ENCODE assay signal across 8 cellular contexts in the genomic region with DNA sequence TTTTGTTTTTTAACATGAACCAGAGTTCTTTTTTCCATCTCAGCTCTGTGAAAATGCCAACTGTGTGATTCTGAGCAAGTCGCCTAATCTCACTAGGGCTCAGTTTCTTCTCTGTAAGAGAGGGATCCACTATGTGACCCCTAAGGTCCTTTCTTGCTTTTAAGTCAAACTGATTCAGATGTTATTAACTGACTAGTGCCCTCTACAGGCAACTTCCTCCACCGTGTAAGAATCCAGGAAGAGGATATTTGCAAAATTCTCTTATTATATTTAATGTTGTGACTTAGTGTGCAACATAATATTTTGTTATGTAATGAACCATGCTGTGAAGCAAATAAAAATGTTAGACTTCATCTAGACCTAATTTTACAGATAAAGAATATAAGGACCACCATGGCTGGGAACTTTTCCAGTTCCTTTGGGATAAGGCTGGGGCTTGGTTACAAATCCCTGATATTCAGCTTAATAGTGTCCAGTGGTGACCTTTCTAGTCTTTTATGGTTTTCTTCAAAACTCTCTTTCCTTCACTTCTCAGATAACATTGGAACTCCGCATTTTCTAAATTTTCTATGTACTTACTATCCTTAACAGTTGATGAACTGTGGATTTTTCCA.
DNase-seq lines count a peak whose midpoint lies in the region; ATAC-seq and TF ChIP-seq lines count a peak whose summit lies in the region.

No MANE protein-coding gene starts in this region.

- peak; percentile 50 for DNase-seq in NCI-H748 (lab: John Stamatoyannopoulos, UW; ENCODE audit: unreplicated experiment)
- DNase-seq in NCI-H748 treated with DMSO at 0.1 percent for 48 hours (lab: John Stamatoyannopoulos, UW), result no peak
- DNase-seq in RPMI8226, result peak; percentile 67
- DNase-seq in kidney epithelial cell (ENCODE audit: low read depth), result peak; percentile 14

- no peaks in the 10 kb centered on the region for H3K36me3 Mint-ChIP-seq in brain
- H3K36me3 Mint-ChIP-seq in stimulated activated memory B cell treated with anti-CD40 and anti-IgM and Interleukin-4, amounts not matched to agents 10 μg/mL and 1 μg/mL and 100 μg/mL, for 72 hours, result no peaks in the 10 kb centered on the region

- no peaks in the 10 kb centered on the region for H3K36me3 ChIP-seq in kidney epithelial cell (ENCODE audit: control insufficient read depth, insufficient read depth, low read length)

- H3K4me1 Mint-ChIP-seq in brain, result peaks cover 10% of the 10 kb centered on the region
- H3K4me1 Mint-ChIP-seq in stimulated activated memory B cell treated with anti-CD40 and anti-IgM and Interleukin-4, amounts not matched to agents 10 μg/mL and 1 μg/mL and 100 μg/mL, for 72 hours, result no peaks in the 10 kb centered on the region

- H3K4me3 ChIP-seq in kidney epithelial cell (ENCODE audit: low read depth, low read length), result no peak overlapping the region

- peak; percentile 40 for ATAC-seq in HG02610 (IDR thresholded peaks at IDR 0.05; ENCODE audit: unreplicated experiment)
- peak; percentile 47 for ATAC-seq in stimulated activated memory B cell treated with anti-CD40 and anti-IgM and Interleukin-4, amounts not matched to agents 10 μg/mL and 1 μg/mL and 100 μg/mL, for 72 hours
- no peak for ATAC-seq in HG02642 (IDR thresholded peaks at IDR 0.05; ENCODE audit: poor library complexity, unreplicated experiment)

- H3K27ac Mint-ChIP-seq in brain, result peak overlapping the region in 2 of 5 experiments; percentile 51 to 57
- no peak overlapping the region for H3K27ac Mint-ChIP-seq in stimulated activated memory B cell treated with anti-CD40 and anti-IgM and Interleukin-4, amounts not matched to agents 10 μg/mL and 1 μg/mL and 100 μg/mL, for 72 hours

- peak; percentile 60 to 66 for TF ChIP-seq CTCF in brain (conservative IDR thresholded peaks at IDR 0.05)
- peak; percentile 56 for TF ChIP-seq CTCF in kidney epithelial cell (IDR thresholded peaks at IDR 0.05; ENCODE audit: insufficient read depth, low read length, poor library complexity, severe bottlenecking)

- no peak overlapping the region for H3K4me3 Mint-ChIP-seq in brain
- no peak overlapping the region for H3K4me3 Mint-ChIP-seq in stimulated activated memory B cell treated with anti-CD40 and anti-IgM and Interleukin-4, amounts not matched to agents 10 μg/mL and 1 μg/mL and 100 μg/mL, for 72 hours

- no peaks in the 10 kb centered on the region for H3K27me3 ChIP-seq in kidney epithelial cell (ENCODE audit: control insufficient read depth, insufficient read depth, low read length)

- H3K27me3 Mint-ChIP-seq in brain, result no peaks in the 10 kb centered on the region
- H3K27me3 Mint-ChIP-seq in stimulated activated memory B cell treated with anti-CD40 and anti-IgM and Interleukin-4, amounts not matched to agents 10 μg/mL and 1 μg/mL and 100 μg/mL, for 72 hours, result no peaks in the 10 kb centered on the region

- H3K9me3 Mint-ChIP-seq in brain, result no peaks in the 10 kb centered on the region
- H3K9me3 Mint-ChIP-seq in stimulated activated memory B cell treated with anti-CD40 and anti-IgM and Interleukin-4, amounts not matched to agents 10 μg/mL and 1 μg/mL and 100 μg/mL, for 72 hours, result no peaks in the 10 kb centered on the region
